In genomic region chr3:160038862-160039562, GRCh38 we compare ENCODE assay signal across 9 cellular contexts. TPM values are rescaled to one million over a fixed set of nuclear protein-coding genes. Genes with fewer than 3 reads are reported as not detected.
A peak's percentile ranks its signal among the peaks of the same experiment; 100 is the strongest.
DNase-seq lines count a peak whose midpoint lies in the region; ATAC-seq lines count a peak whose summit lies in the region.
"Had no signal": no experiment of that assay in that cellular context is flagged by ENCODE, and none has a peak within 500 bp of the region (broad histone marks: within the 10 kb centered on the region; RNA-seq: fewer than 3 reads in every experiment).

No MANE protein-coding gene starts in this region.

- H3K9me3 ChIP-seq in ectodermal cell (ENCODE audit: control insufficient read depth, low read length) (no peaks in the 10 kb centered on the region), neuronal stem cell (replicated peaks in 1 of 2; ENCODE audit: control insufficient read depth in 2 of 2, insufficient read depth in 1 of 2, low read depth in 1 of 2, low read length in 2 of 2) (peaks cover 5 to 7% of the 10 kb centered on the region in 2 donors)

- H3K9me3 Mint-ChIP-seq in effector memory CD8-positive, alpha-beta T cell: peaks cover 0 to 2% of the 10 kb centered on the region in 2 donors

- H3K79me1 ChIP-seq in neuronal stem cell (ENCODE audit: low read depth, low read length): no peaks in the 10 kb centered on the region

- H2BK12ac ChIP-seq in neuronal stem cell (ENCODE audit: low read length): peak overlapping the region; percentile 75

- no peak for ATAC-seq in HG03521 (IDR thresholded peaks at IDR 0.05; ENCODE audit: unreplicated experiment)
- ATAC-seq in effector memory CD8-positive, alpha-beta T cell (replicated peaks): no peak
- ATAC-seq: A549 had no signal

- H2BK15ac ChIP-seq in neuronal stem cell (ENCODE audit: low read length): no peak overlapping the region

- H2AK5ac ChIP-seq in neuronal stem cell (ENCODE audit: low read depth, low read length): no peak overlapping the region

- H3K18ac ChIP-seq in neuronal stem cell (ENCODE audit: low read length): peak overlapping the region; percentile 86

- H3K4ac ChIP-seq in neuronal stem cell (ENCODE audit: low read length): no peak overlapping the region

- H3K36me3 Mint-ChIP-seq in effector memory CD8-positive, alpha-beta T cell (ENCODE audit: insufficient read depth): no peaks in the 10 kb centered on the region

- peak overlapping the region; percentile 9 for H3K14ac ChIP-seq in neuronal stem cell (ENCODE audit: low read length)

- H3K4me3 Mint-ChIP-seq in effector memory CD8-positive, alpha-beta T cell: no peak overlapping the region

- H3K4me1 Mint-ChIP-seq in effector memory CD8-positive, alpha-beta T cell (ENCODE audit: low read depth in 2 of 2): no peaks in the 10 kb centered on the region

- H3K27ac Mint-ChIP-seq in effector memory CD8-positive, alpha-beta T cell: no peak overlapping the region

- H2BK5ac ChIP-seq in neuronal stem cell (ENCODE audit: low read length): no peak overlapping the region

- H3K27me3 ChIP-seq in ectodermal cell (ENCODE audit: control insufficient read depth, insufficient read depth, low read length, poor library complexity, severe bottlenecking) (peaks cover 23% of the 10 kb centered on the region), neuronal stem cell (ENCODE audit: control insufficient read depth in 3 of 3, insufficient read depth in 3 of 3, low read depth in 1 of 3, low read length in 3 of 3) (peaks cover 0 to 41% (median 11%) of the 10 kb centered on the region in 3 experiments)

- H3K27ac ChIP-seq in ectodermal cell (ENCODE audit: insufficient read depth, low read depth, low read length, poor library complexity, severe bottlenecking): no peak overlapping the region
- H3K27ac ChIP-seq in neuronal stem cell (replicated peaks; ENCODE audit: low read length): no peak overlapping the region

- H3K36me3 ChIP-seq in ectodermal cell (ENCODE audit: control insufficient read depth, insufficient read depth, low read length) (no peaks in the 10 kb centered on the region), neuronal stem cell (replicated peaks in 1 of 2; ENCODE audit: control insufficient read depth in 2 of 2, insufficient read depth in 2 of 2, low read length in 2 of 2) (no peaks in the 10 kb centered on the region)

- no peak overlapping the region for H2BK120ac ChIP-seq in neuronal stem cell (ENCODE audit: low read depth, low read length)

- H3K27me3 Mint-ChIP-seq in effector memory CD8-positive, alpha-beta T cell: peaks cover 37 to 61% of the 10 kb centered on the region in 2 donors

- no peak overlapping the region for H4K8ac ChIP-seq in neuronal stem cell (ENCODE audit: low read depth, low read length)

- H3K4me2 ChIP-seq in neuronal stem cell (ENCODE audit: insufficient read depth, low read length, poor library complexity, severe bottlenecking): peak overlapping the region; percentile 83
- H3K4me2 ChIP-seq: A549 had no signal

- peak; percentile 63 for DNase-seq in NCI-H146 (lab: John Stamatoyannopoulos, UW)
- no peak for DNase-seq in NCI-H146 treated with DMSO at 0.1 percent for 48 hours (lab: John Stamatoyannopoulos, UW; ENCODE audit: unreplicated experiment)
- DNase-seq in NCI-H1105 treated with DMSO at 0.1 percent for 48 hours (lab: John Stamatoyannopoulos, UW): peak; percentile 79
- DNase-seq in neuronal stem cell (ENCODE audit: low spot score): peak; percentile 8
- DNase-seq in effector memory CD8-positive, alpha-beta T cell: no peak
- no peak for DNase-seq in COLO668 (lab: John Stamatoyannopoulos, UW; ENCODE audit: unreplicated experiment)

- H2AFZ ChIP-seq in neuronal stem cell (ENCODE audit: low read length): peak overlapping the region; percentile 79

- peak overlapping the region; percentile 37 for H3K23ac ChIP-seq in neuronal stem cell (ENCODE audit: low read depth, low read length, poor library complexity)

- 4 to 6% methylated on average over 36 of the region's 36 CpGs for WGBS in ectodermal cell, 2 experiments
- WGBS in neuronal stem cell (ENCODE audit: extremely low coverage in 2 of 2, insufficient read length in 2 of 2, insufficient replicate concordance in 1 of 2), 2 donors: no CpG with 5 or more reads among the region's 36 CpGs

- H3K9ac ChIP-seq in neuronal stem cell (ENCODE audit: low read depth, low read length, poor library complexity): peak overlapping the region; percentile 75

- H3K4me3 ChIP-seq in ectodermal cell (ENCODE audit: insufficient read depth, low read depth, low read length) (peak overlapping the region; percentile 41), neuronal stem cell (ENCODE audit: low read length in 2 of 2) (peak overlapping the region in 1 of 2 donors; percentile 79)
- H3K4me3 ChIP-seq: A549 had no signal

- H3K4me1 ChIP-seq in ectodermal cell (ENCODE audit: control insufficient read depth, insufficient read depth, low read length): peaks cover 7% of the 10 kb centered on the region
- H3K4me1 ChIP-seq in neuronal stem cell (ENCODE audit: control insufficient read depth in 2 of 2, insufficient read depth in 1 of 2, low read depth in 1 of 2, low read length in 2 of 2): peaks cover 0 to 7% of the 10 kb centered on the region in 2 donors

- no peak overlapping the region for H4K91ac ChIP-seq in neuronal stem cell (ENCODE audit: low read depth, low read length, poor library complexity)

RNA-seq across cellular contexts. Expression of gene IL12A, which starts 50.4 kb away (rescaled TPM):
- 1.8 TPM for polyA plus RNA-seq in ectodermal cell (2013, experiment 1 of 4)
- polyA plus RNA-seq in ectodermal cell (2013, experiment 2 of 4): 1.5 TPM
- polyA plus RNA-seq in ectodermal cell (2013, experiment 3 of 4): 0.96 TPM
- 1.1 TPM for polyA plus RNA-seq in ectodermal cell (2013, experiment 4 of 4)
- polyA plus RNA-seq in neuronal stem cell (2013, experiment 1 of 2): 1.3 TPM
- polyA plus RNA-seq in neuronal stem cell (2013, experiment 2 of 2): 0.89 TPM

Comparison
In these comparisons a context has a peak if more than half of its experiments do, and no peak if none do; other contexts are left out.
1. DNase-seq: peak in NCI-H146 (single experiment), NCI-H1105 treated with DMSO at 0.1 percent for 48 hours (single experiment) and neuronal stem cell (single experiment); none in NCI-H146 treated with DMSO at 0.1 percent for 48 hours (single experiment), effector memory CD8-positive, alpha-beta T cell (0 of 3) and COLO668 (single experiment).